1 cellular context compared by ENCODE assay signal in genomic region chr15:88904808-88905327, GRCh38.
A peak's percentile ranks its signal among the peaks of the same experiment; 100 is the strongest.
TF ChIP-seq lines count a peak whose summit lies in the region.

No MANE protein-coding gene starts in this region.

TF ChIP-seq in K562, 482 proteins besides CTCF, POLR2A, EP300 and RAD21 (continued from another document):
- 0 out of 2 replicates have a peak, but pooled peaks have one; percentile 32 for TF ChIP-seq SP1 (CRISPR knock-in tag; IDR thresholded peaks at IDR 0.05)
- peak; percentile 24 to 55; a peak in 1 of 4 replicates for TF ChIP-seq MAZ (CRISPR knock-in tag; conservative IDR thresholded peaks at IDR 0.05 in 1 of 2, IDR thresholded peaks at IDR 0.05 in 1 of 2)
- peak; percentile 54; the same call in 1 of the 2 replicates for TF ChIP-seq MTA3 (IDR thresholded peaks at IDR 0.05; ENCODE audit: borderline replicate concordance)
- peak; percentile 66 for TF ChIP-seq MEIS2 (IDR thresholded peaks at IDR 0.05; ENCODE audit: partially characterized antibody)
- TF ChIP-seq NR4A1 (CRISPR knock-in tag; IDR thresholded peaks at IDR 0.05) = no peak
- 0 out of 2 replicates have a peak, but pooled peaks have one; percentile 44 for TF ChIP-seq NR4A1 (tag; IDR thresholded peaks at IDR 0.05)
- TF ChIP-seq FOXM1 (IDR thresholded peaks at IDR 0.05; ENCODE audit: low read depth) = no peak
- TF ChIP-seq FOXM1 (CRISPR knock-in tag; IDR thresholded peaks at IDR 0.05; ENCODE audit: low read depth) = no peak
- TF ChIP-seq, protein P1, sequence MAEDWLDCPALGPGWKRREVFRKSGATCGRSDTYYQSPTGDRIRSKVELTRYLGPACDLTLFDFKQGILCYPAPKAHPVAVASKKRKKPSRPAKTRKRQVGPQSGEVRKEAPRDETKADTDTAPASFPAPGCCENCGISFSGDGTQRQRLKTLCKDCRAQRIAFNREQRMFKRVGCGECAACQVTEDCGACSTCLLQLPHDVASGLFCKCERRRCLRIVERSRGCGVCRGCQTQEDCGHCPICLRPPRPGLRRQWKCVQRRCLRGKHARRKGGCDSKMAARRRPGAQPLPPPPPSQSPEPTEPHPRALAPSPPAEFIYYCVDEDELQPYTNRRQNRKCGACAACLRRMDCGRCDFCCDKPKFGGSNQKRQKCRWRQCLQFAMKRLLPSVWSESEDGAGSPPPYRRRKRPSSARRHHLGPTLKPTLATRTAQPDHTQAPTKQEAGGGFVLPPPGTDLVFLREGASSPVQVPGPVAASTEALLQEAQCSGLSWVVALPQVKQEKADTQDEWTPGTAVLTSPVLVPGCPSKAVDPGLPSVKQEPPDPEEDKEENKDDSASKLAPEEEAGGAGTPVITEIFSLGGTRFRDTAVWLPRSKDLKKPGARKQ (CRISPR knock-in tag; IDR thresholded peaks at IDR 0.05) = 0 out of 2 replicates have a peak, but pooled peaks have one; percentile 18
- no peak for TF ChIP-seq CBX1 (IDR thresholded peaks at IDR 0.05; ENCODE audit: low read depth)
- TF ChIP-seq, protein P2, sequence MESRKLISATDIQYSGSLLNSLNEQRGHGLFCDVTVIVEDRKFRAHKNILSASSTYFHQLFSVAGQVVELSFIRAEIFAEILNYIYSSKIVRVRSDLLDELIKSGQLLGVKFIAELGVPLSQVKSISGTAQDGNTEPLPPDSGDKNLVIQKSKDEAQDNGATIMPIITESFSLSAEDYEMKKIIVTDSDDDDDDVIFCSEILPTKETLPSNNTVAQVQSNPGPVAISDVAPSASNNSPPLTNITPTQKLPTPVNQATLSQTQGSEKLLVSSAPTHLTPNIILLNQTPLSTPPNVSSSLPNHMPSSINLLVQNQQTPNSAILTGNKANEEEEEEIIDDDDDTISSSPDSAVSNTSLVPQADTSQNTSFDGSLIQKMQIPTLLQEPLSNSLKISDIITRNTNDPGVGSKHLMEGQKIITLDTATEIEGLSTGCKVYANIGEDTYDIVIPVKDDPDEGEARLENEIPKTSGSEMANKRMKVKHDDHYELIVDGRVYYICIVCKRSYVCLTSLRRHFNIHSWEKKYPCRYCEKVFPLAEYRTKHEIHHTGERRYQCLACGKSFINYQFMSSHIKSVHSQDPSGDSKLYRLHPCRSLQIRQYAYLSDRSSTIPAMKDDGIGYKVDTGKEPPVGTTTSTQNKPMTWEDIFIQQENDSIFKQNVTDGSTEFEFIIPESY (CRISPR knock-in tag; IDR thresholded peaks at IDR 0.05) = no peak
- TF ChIP-seq ZNF121 (CRISPR knock-in tag; conservative IDR thresholded peaks at IDR 0.05) = no peak
